Comparison of ENCODE assay signal across 8 cellular contexts in the genomic region with DNA sequence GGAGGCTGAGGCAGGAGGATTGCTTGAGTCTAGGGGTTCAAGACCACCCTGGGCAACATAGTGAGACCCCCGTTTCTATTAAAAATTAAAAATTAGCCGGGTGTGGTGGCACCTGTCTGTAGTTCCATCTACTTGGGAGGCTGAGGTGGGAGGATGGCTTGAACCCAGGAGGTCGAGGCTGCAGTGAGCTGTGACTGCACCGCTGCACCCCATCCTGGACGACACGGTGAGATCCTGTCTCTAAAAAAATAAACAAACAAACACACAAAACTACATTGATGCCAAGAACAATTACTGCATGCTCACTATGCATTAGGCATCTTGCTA. TPM values are rescaled to one million over a fixed set of nuclear protein-coding genes. Genes with fewer than 3 reads are reported as not detected.
DNase-seq lines count a peak whose midpoint lies in the region; ATAC-seq and TF ChIP-seq lines count a peak whose summit lies in the region.

No MANE protein-coding gene starts in this region.

- no peak overlapping the region for H2AFZ ChIP-seq in mesenchymal stem cell (ENCODE audit: low read depth, low read length)

- no peak overlapping the region for H2BK5ac ChIP-seq in mesenchymal stem cell (ENCODE audit: low read depth, low read length, poor library complexity, severe bottlenecking)

- H2BK120ac ChIP-seq in mesenchymal stem cell (ENCODE audit: low read depth, low read length), result no peak overlapping the region

- H3K4ac ChIP-seq in mesenchymal stem cell (ENCODE audit: low read depth in 1 of 2, low read length in 2 of 2), result peak overlapping the region in 1 of 2 experiments; percentile 21

- TF ChIP-seq CTCF in breast epithelium (IDR thresholded peaks at IDR 0.05), result no peak
- TF ChIP-seq CTCF in upper lobe of right lung (IDR thresholded peaks at IDR 0.05), result no peak

- WGBS in mesenchymal stem cell, result 80% methylated on average over 6 of the region's 6 CpGs

- peak overlapping the region; percentile 33 to 59 for H3K18ac ChIP-seq in mesenchymal stem cell (ENCODE audit: low read depth in 1 of 2, low read length in 2 of 2)

- H4K8ac ChIP-seq in mesenchymal stem cell (ENCODE audit: low read length), result peak overlapping the region; percentile 85

- H3K9me3 ChIP-seq in breast epithelium, result no peaks in the 10 kb centered on the region
- H3K9me3 ChIP-seq in mesenchymal stem cell (ENCODE audit: control insufficient read depth, low read length), result no peaks in the 10 kb centered on the region
- no peaks in the 10 kb centered on the region for H3K9me3 ChIP-seq in upper lobe of right lung

- H3K4me1 ChIP-seq in breast epithelium (peaks cover 0 to 19% of the 10 kb centered on the region in 2 donors), mesenchymal stem cell (ENCODE audit: control insufficient read depth, insufficient read depth, low read depth, low read length) (peaks cover 30% of the 10 kb centered on the region), upper lobe of right lung (peaks cover 49% of the 10 kb centered on the region)

- H3K14ac ChIP-seq in mesenchymal stem cell (ENCODE audit: low read length in 2 of 2), result no peak overlapping the region

- H3K36me3 ChIP-seq in breast epithelium, result no peaks in the 10 kb centered on the region
- H3K36me3 ChIP-seq in mesenchymal stem cell (ENCODE audit: control insufficient read depth in 1 of 2, insufficient read depth in 2 of 2, low read depth in 1 of 2, low read length in 2 of 2), result peaks cover 0 to 7% of the 10 kb centered on the region in 2 experiments
- H3K36me3 ChIP-seq in upper lobe of right lung, result no peaks in the 10 kb centered on the region

- no peak for ATAC-seq in Right ventricle myocardium inferior
- ATAC-seq in Right ventricle myocardium superior (ENCODE audit: poor library complexity), result no peak
- no peak for ATAC-seq in upper lobe of right lung
- no peak for ATAC-seq in sciatic nerve
- no peak for ATAC-seq in GM18870 (IDR thresholded peaks at IDR 0.05; ENCODE audit: unreplicated experiment)

- no peak for TF ChIP-seq POLR2A in breast epithelium (IDR thresholded peaks at IDR 0.05)

- H2AK5ac ChIP-seq in mesenchymal stem cell (ENCODE audit: low read length, severe bottlenecking), result no peak overlapping the region

- H3K27ac ChIP-seq in breast epithelium, result peak overlapping the region; percentile 76 to 89
- H3K27ac ChIP-seq in mesenchymal stem cell (ENCODE audit: low read length, poor library complexity, severe bottlenecking), result no peak overlapping the region
- no peak overlapping the region for H3K27ac ChIP-seq in upper lobe of right lung

- intact Hi-C loops in Right ventricle myocardium inferior (cut with DNase I) (no loop called here), Right ventricle myocardium superior (cut with DNase I) (no loop called here), breast epithelium (cut with DNase I; ENCODE audit: low total_unique reads) (no loop called here), upper lobe of right lung (cut with DNase I) (loop anchor here (10.0 kb wide), 1 partner anchor 542 kb away; no protein-coding TSS in a partner anchor), sciatic nerve (cut with DNase I) (no loop called here)

- H3K4me3 ChIP-seq in breast epithelium (peak overlapping the region; percentile 91 to 96 (median 94)), mesenchymal stem cell (ENCODE audit: insufficient read depth in 1 of 2, low read depth in 1 of 2, low read length in 2 of 2) (peak overlapping the region in 1 of 2 experiments; percentile 80), upper lobe of right lung (peak overlapping the region; percentile 89)

- H4K91ac ChIP-seq in mesenchymal stem cell (ENCODE audit: low read length), result no peak overlapping the region

- H3K4me2 ChIP-seq in mesenchymal stem cell (ENCODE audit: low read length, poor library complexity, severe bottlenecking), result peak overlapping the region; percentile 76

- DNase-seq in Right ventricle myocardium inferior (ENCODE audit: missing footprints) (peak; percentile 8), Right ventricle myocardium superior (no peak), breast epithelium (ENCODE audit: low spot score in 2 of 2) (no peak), mesenchymal stem cell (no peak), upper lobe of right lung (no peak), SIG-M5 (lab: John Stamatoyannopoulos, UW) (no peak), sciatic nerve (ENCODE audit: low spot score) (no peak)

- H2BK12ac ChIP-seq in mesenchymal stem cell (ENCODE audit: low read length in 2 of 2), result peak overlapping the region in 1 of 2 experiments; percentile 54

- no peak overlapping the region for H2BK15ac ChIP-seq in mesenchymal stem cell (ENCODE audit: low read depth, poor library complexity, severe bottlenecking)

- H3K79me1 ChIP-seq in mesenchymal stem cell (replicated peaks; ENCODE audit: low read length, poor library complexity, severe bottlenecking), result peaks cover 25% of the 10 kb centered on the region

- H3K9ac ChIP-seq in mesenchymal stem cell (ENCODE audit: low read length), result peak overlapping the region; percentile 77

- H3K23ac ChIP-seq in mesenchymal stem cell (ENCODE audit: low read length in 2 of 2), result no peak overlapping the region

- no peaks in the 10 kb centered on the region for H3K27me3 ChIP-seq in breast epithelium
- no peaks in the 10 kb centered on the region for H3K27me3 ChIP-seq in mesenchymal stem cell (ENCODE audit: control insufficient read depth in 1 of 2, insufficient read depth in 1 of 2, low read length in 2 of 2)
- H3K27me3 ChIP-seq in upper lobe of right lung, result no peaks in the 10 kb centered on the region

RNA-seq across cellular contexts. Expression of a gene that starts 0.8 kb away (rescaled TPM):
- total RNA-seq in Right ventricle myocardium inferior (13.5 TPM), Right ventricle myocardium superior (14.8 TPM), breast epithelium (10 to 100 TPM in 1 of 3 donors, 1 to 10 TPM in 2; 6.2 to 15.0 (median 7.2) TPM), upper lobe of right lung (29.8 TPM), sciatic nerve (30.7 TPM)
- 20.2 TPM for polyA plus RNA-seq in mesenchymal stem cell (2013, experiment 1 of 2)
- 20.4 TPM for polyA plus RNA-seq in mesenchymal stem cell (2013, experiment 2 of 2)

RNA-seq across cellular contexts. Expression of a gene that starts 48.0 kb away (rescaled TPM):
- total RNA-seq in Right ventricle myocardium inferior (68.1 TPM), Right ventricle myocardium superior (68.0 TPM), breast epithelium (100 to 1,000 TPM; 111 to 122 (median 115) TPM), upper lobe of right lung (107 TPM), sciatic nerve (93.6 TPM)
- 81.4 TPM for polyA plus RNA-seq in mesenchymal stem cell (2013, experiment 1 of 2)
- polyA plus RNA-seq in mesenchymal stem cell (2013, experiment 2 of 2), result 76.2 TPM

Comparison
In these comparisons a context has a peak if more than half of its experiments do, and no peak if none do; other contexts are left out.
1. H3K27ac ChIP-seq: peak in breast epithelium (2 of 2); none in mesenchymal stem cell (single experiment) and upper lobe of right lung (single experiment).